ENCODE assay signal across 1 cellular context in the genomic region with DNA sequence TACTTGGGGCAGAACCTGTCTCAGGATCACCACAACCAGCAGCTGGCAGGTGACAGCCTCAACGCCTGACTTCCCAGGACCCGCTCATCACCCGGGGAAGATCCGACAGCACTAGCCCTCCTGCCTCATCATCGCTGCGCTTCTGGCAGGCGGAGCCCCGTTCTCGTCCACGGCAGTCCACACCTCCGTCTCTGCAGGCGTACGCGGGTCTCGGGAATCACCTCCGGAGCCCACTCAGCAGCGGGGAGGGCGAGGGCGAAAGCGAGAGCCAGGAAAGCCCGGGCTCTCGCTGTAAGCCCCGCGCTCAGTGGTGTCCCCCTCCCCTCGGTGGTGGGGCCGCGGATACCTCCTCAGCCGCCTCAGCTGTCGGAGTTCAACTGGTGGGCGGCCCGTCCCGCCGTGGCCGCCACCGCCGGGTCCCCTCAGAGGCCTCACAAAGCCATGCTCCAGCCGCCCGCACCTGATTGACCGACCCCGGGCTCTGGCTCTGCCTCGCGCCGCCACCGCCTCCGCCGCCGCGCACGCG.
TF ChIP-seq lines count a peak whose summit lies in the region.

No MANE protein-coding gene starts in this region.

TF ChIP-seq in WTC11, 78 proteins besides CTCF, POLR2A, EP300 and RAD21 (continued from another document):
- TF ChIP-seq, protein P1, sequence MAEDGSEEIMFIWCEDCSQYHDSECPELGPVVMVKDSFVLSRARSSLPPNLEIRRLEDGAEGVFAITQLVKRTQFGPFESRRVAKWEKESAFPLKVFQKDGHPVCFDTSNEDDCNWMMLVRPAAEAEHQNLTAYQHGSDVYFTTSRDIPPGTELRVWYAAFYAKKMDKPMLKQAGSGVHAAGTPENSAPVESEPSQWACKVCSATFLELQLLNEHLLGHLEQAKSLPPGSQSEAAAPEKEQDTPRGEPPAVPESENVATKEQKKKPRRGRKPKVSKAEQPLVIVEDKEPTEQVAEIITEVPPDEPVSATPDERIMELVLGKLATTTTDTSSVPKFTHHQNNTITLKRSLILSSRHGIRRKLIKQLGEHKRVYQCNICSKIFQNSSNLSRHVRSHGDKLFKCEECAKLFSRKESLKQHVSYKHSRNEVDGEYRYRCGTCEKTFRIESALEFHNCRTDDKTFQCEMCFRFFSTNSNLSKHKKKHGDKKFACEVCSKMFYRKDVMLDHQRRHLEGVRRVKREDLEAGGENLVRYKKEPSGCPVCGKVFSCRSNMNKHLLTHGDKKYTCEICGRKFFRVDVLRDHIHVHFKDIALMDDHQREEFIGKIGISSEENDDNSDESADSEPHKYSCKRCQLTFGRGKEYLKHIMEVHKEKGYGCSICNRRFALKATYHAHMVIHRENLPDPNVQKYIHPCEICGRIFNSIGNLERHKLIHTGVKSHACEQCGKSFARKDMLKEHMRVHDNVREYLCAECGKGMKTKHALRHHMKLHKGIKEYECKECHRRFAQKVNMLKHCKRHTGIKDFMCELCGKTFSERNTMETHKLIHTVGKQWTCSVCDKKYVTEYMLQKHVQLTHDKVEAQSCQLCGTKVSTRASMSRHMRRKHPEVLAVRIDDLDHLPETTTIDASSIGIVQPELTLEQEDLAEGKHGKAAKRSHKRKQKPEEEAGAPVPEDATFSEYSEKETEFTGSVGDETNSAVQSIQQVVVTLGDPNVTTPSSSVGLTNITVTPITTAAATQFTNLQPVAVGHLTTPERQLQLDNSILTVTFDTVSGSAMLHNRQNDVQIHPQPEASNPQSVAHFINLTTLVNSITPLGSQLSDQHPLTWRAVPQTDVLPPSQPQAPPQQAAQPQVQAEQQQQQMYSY (CRISPR knock-in tag; IDR thresholded peaks at IDR 0.05), result no peak
- TF ChIP-seq STAT6 (CRISPR knock-in tag; conservative IDR thresholded peaks at IDR 0.05; ENCODE audit: low read depth) (no peak), ZNF219 (CRISPR knock-in tag; IDR thresholded peaks at IDR 0.05; ENCODE audit: borderline replicate concordance) (no peak), SP1 (CRISPR knock-in tag; conservative IDR thresholded peaks at IDR 0.05) (no peak), SMAD4 (CRISPR knock-in tag; IDR thresholded peaks at IDR 0.05) (no peak), TEAD1 (CRISPR knock-in tag; IDR thresholded peaks at IDR 0.05) (no peak), ZNF512 (CRISPR knock-in tag; IDR thresholded peaks at IDR 0.05; ENCODE audit: borderline replicate concordance) (no peak), FOXP4 (CRISPR knock-in tag; IDR thresholded peaks at IDR 0.05) (no peak), ESRRA (CRISPR knock-in tag; IDR thresholded peaks at IDR 0.05; ENCODE audit: borderline replicate concordance) (no peak)
- TF ChIP-seq, protein P2, sequence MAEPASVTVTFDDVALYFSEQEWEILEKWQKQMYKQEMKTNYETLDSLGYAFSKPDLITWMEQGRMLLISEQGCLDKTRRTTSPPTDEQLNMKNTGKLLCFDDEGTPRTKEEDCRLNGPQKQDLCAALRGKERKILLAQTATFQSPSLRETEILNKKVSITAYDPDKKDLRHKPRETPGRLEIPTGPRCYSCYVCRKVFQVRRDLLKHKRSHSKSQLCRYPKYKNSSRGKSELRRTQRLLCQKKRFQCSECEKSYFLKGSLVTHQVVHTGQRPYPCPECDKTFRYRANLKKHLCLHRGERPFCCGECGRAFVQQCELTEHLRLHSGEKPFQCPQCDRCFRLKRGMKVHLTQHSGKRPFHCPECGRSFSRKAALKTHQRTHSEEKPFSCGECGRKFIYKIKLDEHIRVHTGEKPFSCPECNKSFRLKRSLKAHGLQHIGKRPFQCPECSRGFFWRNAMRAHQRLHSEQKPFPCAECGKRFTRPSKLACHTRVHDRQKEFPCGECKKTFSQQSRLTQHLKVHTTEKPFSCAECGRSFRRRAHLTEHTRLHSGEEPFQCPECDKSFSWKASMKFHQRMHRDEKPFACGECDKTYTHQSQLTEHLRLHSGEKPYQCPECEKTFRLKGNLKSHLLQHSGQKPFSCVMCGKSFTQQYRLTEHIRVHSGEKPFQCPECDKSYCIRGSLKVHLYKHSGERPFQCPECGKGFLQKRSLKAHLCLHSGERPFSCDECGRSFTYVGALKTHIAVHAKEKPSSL (CRISPR knock-in tag; conservative IDR thresholded peaks at IDR 0.05), result no peak
TF ChIP-seq in WTC11: peak in this region for 0.
